Comparison of ENCODE assay signal across 8 cellular contexts in genomic region chr9:83538172-83538889, GRCh38. TPM values are rescaled to one million over a fixed set of nuclear protein-coding genes. Genes with fewer than 3 reads are reported as not detected.
DNase-seq lines count a peak whose midpoint lies in the region; ATAC-seq and TF ChIP-seq lines count a peak whose summit lies in the region.

Gene FRMD3, minus strand, starts transcription at chr9:83538401. Its CDS starts 170 bp downstream, at chr9:83538231.

- intact Hi-C loops in dorsolateral prefrontal cortex (cut with DNase I) = no loop called here

- ATAC-seq in GM19023 (IDR thresholded peaks at IDR 0.05; ENCODE audit: unreplicated experiment) (peak; percentile 63), GM18873 (IDR thresholded peaks at IDR 0.05; ENCODE audit: low FRiP score, unreplicated experiment) (no peak)

- peaks cover 11 to 21% (median 16%) of the 10 kb centered on the region in 4 donors for H3K4me1 ChIP-seq in liver (ENCODE audit: control insufficient read depth in 4 of 4, insufficient read depth in 4 of 4, low read length in 3 of 4)

- peaks cover 0 to 16% (median 0%) of the 10 kb centered on the region in 45 donors for H3K27me3 ChIP-seq in dorsolateral prefrontal cortex
- peaks cover 0 to 7% (median 3%) of the 10 kb centered on the region in 4 donors for H3K27me3 ChIP-seq in liver (ENCODE audit: control insufficient read depth in 4 of 4, insufficient read depth in 4 of 4, low read length in 3 of 4)

- DNase-seq in Ammon's horn (ENCODE audit: low spot score) (peak; percentile 73), SK-N-MC (ENCODE audit: low read depth, low spot score) (no peak), dorsolateral prefrontal cortex (peak; percentile 31 to 81 (median 60))
- DNase-seq in stimulated activated CD4-positive, alpha-beta T cell treated with anti-CD3 and anti-CD28 coated beads, Interleukin-1b, Interleukin-23, amount 100 ng/mL, for 48 hours = peak; percentile 27

- no peak within 1 kb of the TSS for H3K9ac ChIP-seq in SK-N-MC (ENCODE audit: insufficient read length)
- no peak within 1 kb of the TSS for H3K9ac ChIP-seq in liver (ENCODE audit: low read depth in 1 of 2, low read length in 2 of 2)

- under 1% methylated on average over 85 of the region's 85 CpGs for WGBS in liver

- TF ChIP-seq CTCF in LNCAP (IDR thresholded peaks at IDR 0.05) = peak; percentile 89
- TF ChIP-seq CTCF in dorsolateral prefrontal cortex (IDR thresholded peaks at IDR 0.05 in 54 of 56, conservative IDR thresholded peaks at IDR 0.05 in 2 of 56; ENCODE audit: low read depth in 1 of 56, partially characterized antibody in 56 of 56) = peak in 55 of 56 donors; percentile 19 to 71 (median 56)
- TF ChIP-seq CTCF in liver (IDR thresholded peaks at IDR 0.05; ENCODE audit: low read depth, low read length, missing input control) = peak; percentile 70

- TF ChIP-seq RAD21 in liver (IDR thresholded peaks at IDR 0.05) = peak; percentile 73 to 91

- H3K36me3 ChIP-seq in SK-N-MC (ENCODE audit: insufficient read depth, low read length) (no peaks in the 10 kb centered on the region), liver (ENCODE audit: control insufficient read depth in 4 of 4, insufficient read depth in 3 of 4, low read depth in 1 of 4, low read length in 3 of 4) (no peaks in the 10 kb centered on the region)

- peak within 1 kb of the TSS; percentile 58 for H3K4me3 ChIP-seq in SK-N-MC
- peak within 1 kb of the TSS; percentile 43 to 78 (median 64) for H3K4me3 ChIP-seq in dorsolateral prefrontal cortex
- H3K4me3 ChIP-seq in liver (ENCODE audit: low read depth in 1 of 3, low read length in 3 of 3) = peak within 1 kb of the TSS; percentile 29 to 65 (median 49)

- H3K27ac ChIP-seq in SK-N-MC (no peak within 1 kb of the TSS), dorsolateral prefrontal cortex (peak within 1 kb of the TSS in 46 of 59 donors; percentile 4 to 83 (median 58)), liver (ENCODE audit: low read depth in 1 of 2, low read length in 2 of 2) (no peak within 1 kb of the TSS)

- no peaks in the 10 kb centered on the region for H3K9me3 ChIP-seq in SK-N-MC (ENCODE audit: low read depth, low read length)
- no peaks in the 10 kb centered on the region for H3K9me3 ChIP-seq in liver (ENCODE audit: control insufficient read depth in 4 of 4, low read length in 3 of 4)

TF ChIP-seq in liver, 16 proteins besides CTCF, POLR2A, EP300 and RAD21:
- TF ChIP-seq SP1 (IDR thresholded peaks at IDR 0.05) (peak; percentile 9), FOXA2 (IDR thresholded peaks at IDR 0.05) (no peak)

RNA-seq across cellular contexts. Expression of gene FRMD3, which starts in this region (rescaled TPM):
- total RNA-seq in dorsolateral prefrontal cortex (10 to 100 TPM in 77 of 120 experiments, 1 to 10 TPM in 43; 5.4 to 27.0 (median 10.8) TPM), liver (under 1 TPM; 0.61 to 0.75 TPM)
- under 1 TPM; 0.16 to 0.36 TPM for polyA plus RNA-seq in liver

Comparison
In these comparisons a context has a peak if more than half of its experiments do, and no peak if none do; other contexts are left out.
1. H3K27ac ChIP-seq: peak in dorsolateral prefrontal cortex (46 of 59); none in SK-N-MC (single experiment) and liver (0 of 2).
2. Peak in every context shown above with its lines, with median percentiles within 50 percentile points of each other: CTCF ChIP-seq and H3K4me3 ChIP-seq.